28 cellular contexts compared by ENCODE assay signal in genomic region chr7:13407911-13408310, GRCh38.
"Had no signal": no experiment of that assay in that cellular context is flagged by ENCODE, and none has a peak within 500 bp of the region (broad histone marks: within the 10 kb centered on the region; RNA-seq: fewer than 3 reads in every experiment).

No MANE protein-coding gene starts in this region.

- H3K4me1 Mint-ChIP-seq: naive B cell; stimulated activated memory B cell treated with anti-CD40 and anti-IgM and Interleukin-4, amounts not matched to agents 10 μg/mL and 1 μg/mL and 100 μg/mL, for 72 hours had no signal

- H3K36me3 ChIP-seq: esophagus muscularis mucosa, gastroesophageal sphincter, ovary, prostate gland, right lobe of liver, spleen, tibial nerve, upper lobe of right lung, vagina had no signal

- H3K4me3 Mint-ChIP-seq: naive B cell; nephron progenitor cell; stimulated activated memory B cell treated with anti-CD40 and anti-IgM and Interleukin-4, amounts not matched to agents 10 μg/mL and 1 μg/mL and 100 μg/mL, for 72 hours; stimulated activated naive CD8-positive, alpha-beta T cell treated with anti-CD3 and anti-CD28 coated beads, Interleukin-15, Interleukin-2, amounts not matched to agents 100 ng/mL and 50 ng/mL, for 24 hours had no signal

- DNase-seq: effector CD4-positive, alpha-beta T cell; kidney; left cardiac atrium; left ventricle myocardium superior; mesendoderm; naive B cell; nephron progenitor cell; nucleus accumbens; ovary; right lobe of liver; spleen; stimulated activated CD4-positive, alpha-beta T cell treated with anti-CD3 and anti-CD28 coated beads, Interleukin-15, amount 100 ng/mL, for 24 hours; stimulated activated CD4-positive, alpha-beta T cell treated with anti-CD3 and anti-CD28 coated beads, Interleukin-1b, Interleukin-23, amount 100 ng/mL, for 48 hours; stimulated activated CD4-positive, alpha-beta T cell treated with anti-CD3 and anti-CD28 coated beads, Interleukin-4, amount 100 ng/mL, for 24 hours; testis; upper lobe of right lung had no signal

- H3K27me3 Mint-ChIP-seq: naive B cell; stimulated activated memory B cell treated with anti-CD40 and anti-IgM and Interleukin-4, amounts not matched to agents 10 μg/mL and 1 μg/mL and 100 μg/mL, for 72 hours; stimulated activated naive CD8-positive, alpha-beta T cell treated with anti-CD3 and anti-CD28 coated beads, Interleukin-15, Interleukin-2, amounts not matched to agents 100 ng/mL and 50 ng/mL, for 24 hours had no signal

- H3K9me3 ChIP-seq: esophagus muscularis mucosa, gastroesophageal sphincter, ovary, prostate gland, right lobe of liver, spleen, testis, tibial nerve, upper lobe of right lung, vagina had no signal

- H3K4me1 ChIP-seq: esophagus muscularis mucosa, gastroesophageal sphincter, prostate gland, right lobe of liver, spleen, testis, tibial nerve, upper lobe of right lung, vagina had no signal

- H3K27ac ChIP-seq: coronary artery, epithelial cell of prostate, esophagus muscularis mucosa, gastroesophageal sphincter, hepatocyte, ovary, prostate gland, right lobe of liver, spleen, testis, tibial nerve, upper lobe of right lung, vagina had no signal

- H3K27me3 ChIP-seq: esophagus muscularis mucosa, gastroesophageal sphincter, hepatocyte, ovary, right lobe of liver, spleen, testis, tibial nerve, upper lobe of right lung, vagina had no signal

- H3K79me2 ChIP-seq: hepatocyte had no signal

- H3K9me3 Mint-ChIP-seq: nephron progenitor cell; stimulated activated memory B cell treated with anti-CD40 and anti-IgM and Interleukin-4, amounts not matched to agents 10 μg/mL and 1 μg/mL and 100 μg/mL, for 72 hours; stimulated activated naive CD8-positive, alpha-beta T cell treated with anti-CD3 and anti-CD28 coated beads, Interleukin-15, Interleukin-2, amounts not matched to agents 100 ng/mL and 50 ng/mL, for 24 hours had no signal

- H3K4me3 ChIP-seq: coronary artery, esophagus muscularis mucosa, gastroesophageal sphincter, hepatocyte, lung, ovary, prostate gland, right lobe of liver, spleen, testis, tibial nerve, upper lobe of right lung, vagina had no signal

- H3K4me2 ChIP-seq: hepatocyte had no signal

- H3K36me3 Mint-ChIP-seq: naive B cell; stimulated activated memory B cell treated with anti-CD40 and anti-IgM and Interleukin-4, amounts not matched to agents 10 μg/mL and 1 μg/mL and 100 μg/mL, for 72 hours had no signal

- H3K27ac Mint-ChIP-seq: naive B cell; nephron progenitor cell; stimulated activated memory B cell treated with anti-CD40 and anti-IgM and Interleukin-4, amounts not matched to agents 10 μg/mL and 1 μg/mL and 100 μg/mL, for 72 hours; stimulated activated naive CD8-positive, alpha-beta T cell treated with anti-CD3 and anti-CD28 coated beads, Interleukin-15, Interleukin-2, amounts not matched to agents 100 ng/mL and 50 ng/mL, for 24 hours had no signal

- FAIRE-seq: endometrium, kidney had no signal

- H2AFZ ChIP-seq: hepatocyte had no signal
